Comparison of ENCODE assay signal across 1 cellular context in genomic region chrX:9656277-9656676, GRCh38.
TF ChIP-seq lines count a peak whose summit lies in the region.

No MANE protein-coding gene starts in this region.

TF ChIP-seq in GM12878, 131 proteins besides CTCF, POLR2A, EP300 and RAD21 (continued from another document):
- TF ChIP-seq CEBPZ (IDR thresholded peaks at IDR 0.05; ENCODE audit: low read depth, low read length) (no peak), CREM (IDR thresholded peaks at IDR 0.05; ENCODE audit: low read depth) (no peak), ASH2L (IDR thresholded peaks at IDR 0.05; ENCODE audit: borderline replicate concordance, low read depth) (no peak), NBN (IDR thresholded peaks at IDR 0.05) (no peak), CBX5 (IDR thresholded peaks at IDR 0.05; ENCODE audit: low read depth) (no peak), CUX1 (IDR thresholded peaks at IDR 0.05; ENCODE audit: insufficient replicate concordance, low read depth, low read length) (no peak), KLF5 (IDR thresholded peaks at IDR 0.05; ENCODE audit: partially characterized antibody) (no peak), MAX (IDR thresholded peaks at IDR 0.05; ENCODE audit: low read depth, low read length) (peak; percentile 50; the same call in 1 of the 2 replicates), MXI1 (IDR thresholded peaks at IDR 0.05; ENCODE audit: low read depth, low read length) (peak; percentile 44; the same call in 1 of the 2 replicates), BACH1 (IDR thresholded peaks at IDR 0.05; ENCODE audit: borderline replicate concordance) (no peak), ZNF687 (IDR thresholded peaks at IDR 0.05) (0 out of 2 replicates have a peak, but pooled peaks have one; percentile 49), E2F8 (IDR thresholded peaks at IDR 0.05; ENCODE audit: low read depth, partially characterized antibody) (no peak)
